ENCODE assay signal across 8 cellular contexts in the genomic region with DNA sequence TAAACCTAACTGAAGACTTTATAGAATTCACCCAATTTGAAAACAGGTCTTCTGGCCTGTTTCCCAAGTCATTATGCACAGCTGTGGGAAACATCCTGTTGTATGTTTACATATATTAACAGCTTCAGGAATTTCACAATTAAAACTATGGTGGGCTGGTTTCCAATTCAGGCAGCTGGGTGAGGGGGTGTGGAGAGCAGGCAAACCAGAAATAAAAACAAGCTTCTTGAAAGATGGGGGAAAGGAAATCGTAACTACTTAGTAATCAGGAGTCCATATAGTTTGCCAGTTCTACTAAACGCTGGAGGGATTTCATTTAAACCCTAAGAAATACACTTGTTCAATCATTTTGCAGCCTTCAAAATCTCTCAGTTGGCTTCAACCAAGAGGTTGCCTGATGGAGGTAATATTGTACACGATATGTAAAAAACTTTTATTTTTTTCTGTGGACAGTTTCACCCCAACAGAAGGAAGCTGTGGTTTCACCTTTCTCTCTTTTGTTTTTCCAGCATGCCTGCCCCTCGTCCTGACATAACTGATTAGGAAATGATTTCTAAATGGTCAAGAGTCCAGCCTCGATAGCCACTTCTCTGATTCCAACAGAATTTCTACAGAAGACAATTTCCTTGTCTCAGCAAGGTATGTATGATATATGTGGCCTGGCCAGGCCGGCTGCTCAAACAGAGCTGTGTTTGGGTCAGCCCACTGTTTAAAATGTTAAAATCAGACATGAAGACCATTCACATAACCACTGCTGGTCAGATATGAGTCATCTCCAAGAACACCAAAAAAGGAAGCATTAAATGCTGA. TPM values are rescaled to one million over a fixed set of nuclear protein-coding genes. Genes with fewer than 3 reads are reported as not detected.
DNase-seq lines count a peak whose midpoint lies in the region; ATAC-seq and TF ChIP-seq lines count a peak whose summit lies in the region.

No MANE protein-coding gene starts in this region.

- intact Hi-C loops in PC-3 (cut with micrococcal nuclease) (loop anchor here (10.0 kb wide), 1 partner anchor 86 kb away; no protein-coding TSS in a partner anchor), spleen (cut with DNase I; ENCODE audit: low total_unique reads) (no loop called here)

- ATAC-seq in HG02678 (IDR thresholded peaks at IDR 0.05; ENCODE audit: unreplicated experiment) (peak; percentile 81), PC-3 (peak; percentile 54)

- H3K36me3 ChIP-seq in PC-3 (ENCODE audit: low read depth, low read length) (no peaks in the 10 kb centered on the region), spleen (peaks cover 0 to 17% (median 0%) of the 10 kb centered on the region in 6 donors)

- WGBS in spleen, 5 donors = 13 to 21% (median 18%) methylated on average over 6 of the region's 6 CpGs

- TF ChIP-seq CTCF in PC-3 (conservative IDR thresholded peaks at IDR 0.05; ENCODE audit: low read depth, low read length) (no peak), spleen (IDR thresholded peaks at IDR 0.05 in 8 of 11, conservative IDR thresholded peaks at IDR 0.05 in 3 of 11) (no peak)

- H3K9ac ChIP-seq in PC-3 (ENCODE audit: low read length) = no peak overlapping the region

- H3K27me3 ChIP-seq in PC-3 (ENCODE audit: low read length) (no peaks in the 10 kb centered on the region), spleen (replicated peaks in 1 of 7) (no peaks in the 10 kb centered on the region)

- no peaks in the 10 kb centered on the region for H3K9me2 ChIP-seq in PC-3 (replicated peaks; ENCODE audit: low read length)

- peaks cover 84% of the 10 kb centered on the region for H3K79me2 ChIP-seq in PC-3 (ENCODE audit: low read length)

- H3K4me2 ChIP-seq in PC-3 (ENCODE audit: low read length) = peak overlapping the region; percentile 39

- no peak overlapping the region for H3K4me3 ChIP-seq in PC-3 (ENCODE audit: low read length)
- no peak overlapping the region for H3K4me3 ChIP-seq in spleen

- CTCF ChIA-PET in PC-3 (lab: Charles Lee) = no interaction called here

- H3K4me1 ChIP-seq in PC-3 (ENCODE audit: insufficient read depth, low read length) (peaks cover 57% of the 10 kb centered on the region), spleen (peaks cover 3 to 60% (median 21%) of the 10 kb centered on the region in 6 donors)

- no peaks in the 10 kb centered on the region for H3K9me3 ChIP-seq in PC-3 (ENCODE audit: low read length)
- H3K9me3 ChIP-seq in spleen = no peaks in the 10 kb centered on the region

- H3K27ac ChIP-seq in PC-3 (ENCODE audit: low read length) (peak overlapping the region; percentile 42), spleen (peak overlapping the region in 7 of 8 donors; percentile 1 to 64 (median 48))

- no peak for TF ChIP-seq POLR2A in spleen (IDR thresholded peaks at IDR 0.05)

- H2AFZ ChIP-seq in PC-3 (ENCODE audit: low read length) = no peak overlapping the region

- DNase-seq in GM03348 (ENCODE audit: low spot score) (peak; percentile 63), PC-3 (peak; percentile 82), fibroblast of peridontal ligament (ENCODE audit: extremely low read depth) (peak; percentile 92), spleen (no peak), epidermal melanocyte (ENCODE audit: insufficient read length, low spot score) (no peak), NCI-H2227 (lab: John Stamatoyannopoulos, UW; ENCODE audit: unreplicated experiment) (no peak), T-helper 9 cell (no peak)

- no peaks in the 10 kb centered on the region for H4K20me1 ChIP-seq in PC-3 (ENCODE audit: low read length)

- POLR2A ChIA-PET in PC-3 (lab: Charles Lee; ENCODE audit: unreplicated experiment) = no interaction called here

- TSS peak; percentile 28 for BruUV-seq in PC-3 (replicated peaks; lab: Mats Ljungman, UMichigan)

- no peaks in the 10 kb centered on the region for H3F3A ChIP-seq in PC-3 (ENCODE audit: low read length, unreplicated experiment)

RNA-seq across cellular contexts. Expression of a gene that starts 22.6 kb away (rescaled TPM):
- total RNA-seq in PC-3 (2014; rRNA removed) (18.4 and 24.8 TPM in 2 replicates), spleen (10 to 100 TPM in 6 of 7 donors, 1 to 10 TPM in 1; 5.1 to 22.0 (median 14.5) TPM)
- polyA plus RNA-seq in spleen = 1 to 10 TPM; 1.0 to 2.1 (median 1.5) TPM

Comparison
In these comparisons a context has a peak if more than half of its experiments do, and no peak if none do; other contexts are left out.
1. DNase-seq: peak in GM03348 (single experiment), PC-3 (single experiment) and fibroblast of peridontal ligament (single experiment); none in spleen (single experiment), epidermal melanocyte (single experiment), NCI-H2227 (single experiment) and T-helper 9 cell (single experiment).